ENCODE assay signal across 8 cellular contexts in genomic region chr5:6728011-6728794, GRCh38. TPM values are rescaled to one million over a fixed set of nuclear protein-coding genes. Genes with fewer than 3 reads are reported as not detected.
A peak's percentile ranks its signal among the peaks of the same experiment; 100 is the strongest.
DNase-seq lines count a peak whose midpoint lies in the region; ATAC-seq and TF ChIP-seq lines count a peak whose summit lies in the region.

No MANE protein-coding gene starts in this region.

- H3K4me3 ChIP-seq in smooth muscle cell (no peak overlapping the region), SJCRH30 (no peak overlapping the region)

- no peaks in the 10 kb centered on the region for H3K27me3 ChIP-seq in smooth muscle cell (ENCODE audit: low read depth)
- no peaks in the 10 kb centered on the region for H3K27me3 ChIP-seq in SJCRH30

- H3K79me2 ChIP-seq in smooth muscle cell (ENCODE audit: low read depth): peaks cover 100% of the 10 kb centered on the region

- no peaks in the 10 kb centered on the region for H3K27me3 Mint-ChIP-seq in T-helper 1 cell treated with Interleukin-12 subunit alpha and Interleukin-12 subunit beta and Interleukin-4 antibody, amounts not matched to agents 30 μg/mL and 1 μg/mL, for 36 hours (ENCODE audit: low read depth)
- no peaks in the 10 kb centered on the region for H3K27me3 Mint-ChIP-seq in memory B cell

- peaks cover 47% of the 10 kb centered on the region for H3K4me1 Mint-ChIP-seq in T-helper 1 cell treated with Interleukin-12 subunit alpha and Interleukin-12 subunit beta and Interleukin-4 antibody, amounts not matched to agents 30 μg/mL and 1 μg/mL, for 36 hours (ENCODE audit: low read depth)
- peaks cover 42% of the 10 kb centered on the region for H3K4me1 Mint-ChIP-seq in memory B cell

- peak; percentile 87 for ATAC-seq in HG02870 (IDR thresholded peaks at IDR 0.05; ENCODE audit: unreplicated experiment)
- ATAC-seq in memory B cell (ENCODE audit: low read depth): peak; percentile 98

- DNase-seq in T-helper 1 cell (no peak), NCI-H345 (lab: John Stamatoyannopoulos, UW) (peak; percentile 51), memory B cell (ENCODE audit: low spot score in 2 of 2) (peak in 1 of 2 donors; percentile 38), smooth muscle cell (lab: John Stamatoyannopoulos, UW; ENCODE audit: unreplicated experiment) (no peak), SJCRH30 (no peak), cortex of kidney (lab: John Stamatoyannopoulos, UW) (no peak)

- H3F3A ChIP-seq in smooth muscle cell (ENCODE audit: low read depth): peaks cover 8% of the 10 kb centered on the region

- H3K36me3 Mint-ChIP-seq in T-helper 1 cell treated with Interleukin-12 subunit alpha and Interleukin-12 subunit beta and Interleukin-4 antibody, amounts not matched to agents 30 μg/mL and 1 μg/mL, for 36 hours (ENCODE audit: low read depth): peaks cover 14% of the 10 kb centered on the region
- peaks cover 10% of the 10 kb centered on the region for H3K36me3 Mint-ChIP-seq in memory B cell

- TF ChIP-seq CTCF in smooth muscle cell (IDR thresholded peaks at IDR 0.05; ENCODE audit: borderline replicate concordance, insufficient read depth, poor library complexity, severe bottlenecking): no peak

- no peak overlapping the region for H3K4me3 Mint-ChIP-seq in T-helper 1 cell treated with Interleukin-12 subunit alpha and Interleukin-12 subunit beta and Interleukin-4 antibody, amounts not matched to agents 30 μg/mL and 1 μg/mL, for 36 hours
- H3K4me3 Mint-ChIP-seq in memory B cell: peak overlapping the region; percentile 77

- H2AFZ ChIP-seq in smooth muscle cell (ENCODE audit: low read depth): no peak overlapping the region

- peaks cover 100% of the 10 kb centered on the region for H4K20me1 ChIP-seq in smooth muscle cell (ENCODE audit: low read depth)

- H3K9me3 Mint-ChIP-seq in T-helper 1 cell treated with Interleukin-12 subunit alpha and Interleukin-12 subunit beta and Interleukin-4 antibody, amounts not matched to agents 30 μg/mL and 1 μg/mL, for 36 hours: no peaks in the 10 kb centered on the region
- H3K9me3 Mint-ChIP-seq in memory B cell: no peaks in the 10 kb centered on the region

- 84% methylated on average over 17 of the region's 17 CpGs for WGBS in smooth muscle cell (ENCODE audit: low lambda C conversion rate)

- H3K27ac Mint-ChIP-seq in T-helper 1 cell treated with Interleukin-12 subunit alpha and Interleukin-12 subunit beta and Interleukin-4 antibody, amounts not matched to agents 30 μg/mL and 1 μg/mL, for 36 hours: peak overlapping the region; percentile 63
- H3K27ac Mint-ChIP-seq in memory B cell: peak overlapping the region; percentile 82

- H3K27ac ChIP-seq in smooth muscle cell (ENCODE audit: low read depth) (no peak overlapping the region), SJCRH30 (no peak overlapping the region)

- H3K36me3 ChIP-seq in smooth muscle cell (ENCODE audit: low read depth) (no peaks in the 10 kb centered on the region), SJCRH30 (no peaks in the 10 kb centered on the region)

- H3K9me3 ChIP-seq in smooth muscle cell (replicated peaks; ENCODE audit: low read depth) (no peaks in the 10 kb centered on the region), SJCRH30 (replicated peaks) (no peaks in the 10 kb centered on the region)

- H3K4me1 ChIP-seq in smooth muscle cell (ENCODE audit: low read depth): peaks cover 23% of the 10 kb centered on the region
- peaks cover 4% of the 10 kb centered on the region; the same call in 1 of the 2 replicates for H3K4me1 ChIP-seq in SJCRH30

- H3K4me2 ChIP-seq in smooth muscle cell: no peak overlapping the region

- H3K9ac ChIP-seq in smooth muscle cell (ENCODE audit: low read depth): no peak overlapping the region

RNA-seq across cellular contexts. Expression of gene TENT4A, which starts 15.0 kb away (rescaled TPM):
- total RNA-seq in smooth muscle cell: 16.2 and 16.9 TPM in 2 replicates
- 10.0 and 10.4 TPM in 2 replicates for polyA plus RNA-seq in smooth muscle cell
- total RNA-seq in SJCRH30 (2014; rRNA removed; shearing (Covaris generic)): 21.5 and 21.6 TPM in 2 replicates
